In the genomic region with DNA sequence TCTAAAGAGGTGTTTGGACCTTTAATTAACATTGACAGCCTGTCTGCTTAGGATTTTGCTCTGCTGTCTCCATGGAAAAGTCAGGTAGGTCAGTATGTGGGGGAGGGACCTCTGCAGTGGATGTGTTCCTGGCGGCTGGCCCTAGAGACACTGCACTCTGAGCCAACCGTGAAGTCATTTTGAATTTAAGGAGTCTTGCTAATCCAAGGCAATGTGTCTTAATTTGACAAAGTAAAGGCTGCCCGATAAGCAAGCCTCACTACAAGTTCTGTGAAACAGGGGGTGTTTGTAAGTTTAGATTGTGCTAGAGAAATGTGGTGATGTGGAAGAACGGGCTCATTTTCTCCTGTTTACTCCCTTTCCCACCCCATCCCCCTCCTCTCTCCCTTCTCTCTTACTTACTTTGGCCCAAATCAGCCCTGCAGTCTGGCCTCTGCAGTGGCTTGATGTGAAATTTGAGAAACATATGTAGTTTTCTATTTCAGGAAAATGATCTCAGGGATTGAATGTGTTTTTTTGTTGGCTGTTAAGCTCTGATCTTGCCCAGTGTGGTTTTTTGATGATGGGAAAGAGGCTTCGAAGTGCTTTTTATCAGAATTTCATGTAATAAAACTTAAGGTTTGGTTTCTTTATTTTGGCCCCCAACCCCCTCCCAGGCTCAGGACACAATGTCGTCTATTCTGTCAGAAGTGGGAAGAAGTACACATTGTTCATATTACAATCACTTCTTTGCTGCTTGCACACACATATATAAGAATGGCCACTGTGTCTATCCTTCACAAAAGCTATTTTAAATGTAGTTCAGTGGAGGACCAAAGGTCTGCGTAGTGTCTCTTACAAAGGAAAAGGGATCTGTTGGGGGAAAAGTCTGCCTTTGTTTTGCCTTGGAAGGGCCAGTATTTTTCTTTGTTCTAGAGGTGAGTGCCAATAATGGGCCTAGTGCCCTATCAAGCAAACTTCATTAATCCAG, we compare ENCODE assay signal across 8 cellular contexts.
DNase-seq lines count a peak whose midpoint lies in the region; ATAC-seq lines count a peak whose summit lies in the region.

No MANE protein-coding gene starts in this region.

- H3K18ac ChIP-seq in neuronal stem cell (ENCODE audit: low read length), result no peak overlapping the region

- no peaks in the 10 kb centered on the region for H3K79me1 ChIP-seq in neuronal stem cell (ENCODE audit: low read depth, low read length)

- H2AK5ac ChIP-seq in neuronal stem cell (ENCODE audit: low read depth, low read length), result no peak overlapping the region

- no peak overlapping the region for H2BK5ac ChIP-seq in neuronal stem cell (ENCODE audit: low read length)

- no peak overlapping the region for H2BK120ac ChIP-seq in neuronal stem cell (ENCODE audit: low read depth, low read length)

- H2AFZ ChIP-seq in neuronal stem cell (ENCODE audit: low read length), result peak overlapping the region; percentile 65

- no peak overlapping the region for H4K91ac ChIP-seq in neuronal stem cell (ENCODE audit: low read depth, low read length, poor library complexity)

- WGBS in neuronal stem cell (ENCODE audit: extremely low coverage in 2 of 2, insufficient read length in 2 of 2, insufficient replicate concordance in 1 of 2), 2 donors, result no CpG with 5 or more reads among the region's 7 CpGs

- no peak overlapping the region for H3K4me2 ChIP-seq in neuronal stem cell (ENCODE audit: insufficient read depth, low read length, poor library complexity, severe bottlenecking)

- H3K27ac ChIP-seq in neuronal stem cell (replicated peaks; ENCODE audit: low read length), result peak overlapping the region; percentile 68
- H3K27ac ChIP-seq in effector memory CD4-positive, alpha-beta T cell (ENCODE audit: insufficient read depth, low read length, poor library complexity, severe bottlenecking), result no peak overlapping the region

- peaks cover 0 to 2% of the 10 kb centered on the region in 2 donors for H3K9me3 ChIP-seq in neuronal stem cell (replicated peaks in 1 of 2; ENCODE audit: control insufficient read depth in 2 of 2, insufficient read depth in 1 of 2, low read depth in 1 of 2, low read length in 2 of 2)
- no peaks in the 10 kb centered on the region for H3K9me3 ChIP-seq in effector memory CD4-positive, alpha-beta T cell (ENCODE audit: control insufficient read depth, low read length)

- no peak overlapping the region for H2BK12ac ChIP-seq in neuronal stem cell (ENCODE audit: low read length)

- H3K36me3 ChIP-seq in neuronal stem cell (replicated peaks in 1 of 2; ENCODE audit: control insufficient read depth in 2 of 2, insufficient read depth in 2 of 2, low read length in 2 of 2), result no peaks in the 10 kb centered on the region
- H3K36me3 ChIP-seq in effector memory CD4-positive, alpha-beta T cell (ENCODE audit: control insufficient read depth, insufficient read depth, low read length), result no peaks in the 10 kb centered on the region

- no peak overlapping the region for H3K4ac ChIP-seq in neuronal stem cell (ENCODE audit: low read length)

- H3K4me1 ChIP-seq in neuronal stem cell (ENCODE audit: control insufficient read depth in 2 of 2, insufficient read depth in 1 of 2, low read depth in 1 of 2, low read length in 2 of 2), result peaks cover 14 to 34% of the 10 kb centered on the region in 2 donors
- H3K4me1 ChIP-seq in effector memory CD4-positive, alpha-beta T cell (ENCODE audit: control insufficient read depth, insufficient read depth, low read length, poor library complexity, severe bottlenecking), result no peaks in the 10 kb centered on the region

- peak overlapping the region in 1 of 2 donors; percentile 46 for H3K4me3 ChIP-seq in neuronal stem cell (ENCODE audit: low read length in 2 of 2)
- no peak overlapping the region for H3K4me3 ChIP-seq in effector memory CD4-positive, alpha-beta T cell (ENCODE audit: insufficient read depth, low read depth, low read length, poor library complexity, severe bottlenecking)

- DNase-seq in Daoy (ENCODE audit: low read depth), result peak; percentile 60
- peak; percentile 87 for DNase-seq in OCI-M1 (lab: John Stamatoyannopoulos, UW)
- peak; percentile 82 for DNase-seq in fibroblast of the conjunctiva (ENCODE audit: low read depth)
- DNase-seq in neuronal stem cell (ENCODE audit: low spot score), result no peak
- no peak for DNase-seq in effector memory CD4-positive, alpha-beta T cell
- DNase-seq in SKM-1 (lab: John Stamatoyannopoulos, UW; ENCODE audit: unreplicated experiment), result no peak

- no peak for ATAC-seq in HG02885 (IDR thresholded peaks at IDR 0.05; ENCODE audit: poor library complexity, unreplicated experiment)
- no peak for ATAC-seq in GM21526 (IDR thresholded peaks at IDR 0.05; ENCODE audit: low FRiP score, unreplicated experiment)

- H2BK15ac ChIP-seq in neuronal stem cell (ENCODE audit: low read length), result no peak overlapping the region

- no peaks in the 10 kb centered on the region for H3K27me3 ChIP-seq in neuronal stem cell (ENCODE audit: control insufficient read depth in 3 of 3, insufficient read depth in 3 of 3, low read depth in 1 of 3, low read length in 3 of 3)
- H3K27me3 ChIP-seq in effector memory CD4-positive, alpha-beta T cell (replicated peaks; ENCODE audit: control insufficient read depth, insufficient read depth, low read length, poor library complexity, severe bottlenecking), result no peaks in the 10 kb centered on the region

- H4K8ac ChIP-seq in neuronal stem cell (ENCODE audit: low read depth, low read length), result no peak overlapping the region

- H3K14ac ChIP-seq in neuronal stem cell (ENCODE audit: low read length), result no peak overlapping the region

- no peak overlapping the region for H3K9ac ChIP-seq in neuronal stem cell (ENCODE audit: low read depth, low read length, poor library complexity)

- H3K23ac ChIP-seq in neuronal stem cell (ENCODE audit: low read depth, low read length, poor library complexity), result no peak overlapping the region

Comparison
In these comparisons a context has a peak if more than half of its experiments do, and no peak if none do; other contexts are left out.
1. DNase-seq: peak in Daoy (single experiment), OCI-M1 (single experiment) and fibroblast of the conjunctiva (single experiment); none in neuronal stem cell (single experiment), effector memory CD4-positive, alpha-beta T cell (0 of 3) and SKM-1 (single experiment).